1 cellular context compared by ENCODE assay signal in the genomic region with DNA sequence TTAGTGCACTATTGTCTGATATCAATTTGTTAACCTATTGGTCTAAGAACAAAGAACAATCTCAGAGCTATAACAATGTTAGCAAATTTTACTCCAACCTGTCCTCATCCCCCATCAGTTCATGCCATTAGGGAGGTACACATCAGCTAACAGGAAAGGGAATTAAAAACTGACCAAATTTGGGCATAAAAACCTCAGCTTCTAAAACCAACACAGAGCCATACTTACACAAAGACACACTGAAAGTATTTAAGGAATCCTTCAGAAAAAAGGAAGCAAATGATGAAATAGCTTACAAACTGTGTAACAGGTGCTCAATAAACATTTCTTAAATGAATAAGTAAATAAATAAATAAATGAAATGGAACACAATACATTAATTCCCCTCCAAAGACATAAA.
TF ChIP-seq lines count a peak whose summit lies in the region.

No MANE protein-coding gene starts in this region.

TF ChIP-seq in GM12878, 131 proteins besides CTCF, POLR2A, EP300 and RAD21 (continued from another document):
- TF ChIP-seq, protein P1, sequence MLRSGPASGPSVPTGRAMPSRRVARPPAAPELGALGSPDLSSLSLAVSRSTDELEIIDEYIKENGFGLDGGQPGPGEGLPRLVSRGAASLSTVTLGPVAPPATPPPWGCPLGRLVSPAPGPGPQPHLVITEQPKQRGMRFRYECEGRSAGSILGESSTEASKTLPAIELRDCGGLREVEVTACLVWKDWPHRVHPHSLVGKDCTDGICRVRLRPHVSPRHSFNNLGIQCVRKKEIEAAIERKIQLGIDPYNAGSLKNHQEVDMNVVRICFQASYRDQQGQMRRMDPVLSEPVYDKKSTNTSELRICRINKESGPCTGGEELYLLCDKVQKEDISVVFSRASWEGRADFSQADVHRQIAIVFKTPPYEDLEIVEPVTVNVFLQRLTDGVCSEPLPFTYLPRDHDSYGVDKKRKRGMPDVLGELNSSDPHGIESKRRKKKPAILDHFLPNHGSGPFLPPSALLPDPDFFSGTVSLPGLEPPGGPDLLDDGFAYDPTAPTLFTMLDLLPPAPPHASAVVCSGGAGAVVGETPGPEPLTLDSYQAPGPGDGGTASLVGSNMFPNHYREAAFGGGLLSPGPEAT (IDR thresholded peaks at IDR 0.05; ENCODE audit: low read depth), result no peak
- TF ChIP-seq JUNB (IDR thresholded peaks at IDR 0.05) (no peak), BRCA1 (IDR thresholded peaks at IDR 0.05; ENCODE audit: low read depth, low read length) (no peak)
